In genomic region chr19:40850277-40850676, GRCh38 we compare ENCODE assay signal across 12 cellular contexts. TPM values are rescaled to one million over a fixed set of nuclear protein-coding genes. Genes with fewer than 3 reads are reported as not detected.
"Had no signal": no experiment of that assay in that cellular context is flagged by ENCODE, and none has a peak within 500 bp of the region (broad histone marks: within the 10 kb centered on the region; RNA-seq: fewer than 3 reads in every experiment).

Gene CYP2A6 (minus strand): TSS chr19:40850447. CDS start chr19:40850426, 21 bp downstream.

RNA-seq across cellular contexts. Expression of gene CYP2A6, which starts in this region (rescaled TPM):
- total RNA-seq: endodermal cell, glomerular endothelial cell, kidney, left ventricle myocardium inferior, myocyte, occipital lobe, renal cortical epithelial cell, right cardiac atrium, suprapubic skin, transverse colon, upper lobe of right lung had no signal
- polyA plus RNA-seq: psoas muscle, right cardiac atrium had no signal
